In genomic region chr1:231423648-231424047, GRCh38 we compare ENCODE assay signal across 11 cellular contexts. TPM values are rescaled to one million over a fixed set of nuclear protein-coding genes. Genes with fewer than 3 reads are reported as not detected.
DNase-seq lines count a peak whose midpoint lies in the region; ATAC-seq, FAIRE-seq and TF ChIP-seq lines count a peak whose summit lies in the region.
"Had no signal": no experiment of that assay in that cellular context is flagged by ENCODE, and none has a peak within 500 bp of the region (broad histone marks: within the 10 kb centered on the region; RNA-seq: fewer than 3 reads in every experiment).

No MANE protein-coding gene starts in this region.

- FAIRE-seq in D721Med (lab: Jason Lieb, UNC) (peak; percentile 80), frontal cortex (lab: Jason Lieb, UNC) (no peak)

- H3K4me2 ChIP-seq in neural cell (ENCODE audit: low read length): no peak overlapping the region

- H3K4me1 Mint-ChIP-seq in activated T-helper 17 cell treated with anti-CD3 and anti-CD28 coated beads, Interleukin-2, amount 50 U/mL, for 72 hours: peaks cover 10% of the 10 kb centered on the region

- H3K4me3 ChIP-seq in neural cell (ENCODE audit: low read length) (peak overlapping the region; percentile 87), upper lobe of right lung (no peak overlapping the region)

- no peak overlapping the region for H3K9ac ChIP-seq in neural cell (ENCODE audit: low read length)

- TF ChIP-seq EP300 in neural cell (conservative IDR thresholded peaks at IDR 0.05; ENCODE audit: poor library complexity, severe bottlenecking): no peak

- no peak overlapping the region for H2AFZ ChIP-seq in neural cell (ENCODE audit: low read depth, low read length)

- ATAC-seq in activated T-helper 17 cell treated with anti-CD3 and anti-CD28 coated beads, Interleukin-2, amount 50 U/mL, for 72 hours (replicated peaks): no peak
- no peak for ATAC-seq in GM18519 (IDR thresholded peaks at IDR 0.05; ENCODE audit: low FRiP score, unreplicated experiment)
- ATAC-seq in upper lobe of right lung: no peak
- ATAC-seq: left ventricle myocardium superior had no signal

- no peak for TF ChIP-seq CTCF in D721Med (IDR thresholded peaks at IDR 0.05; ENCODE audit: insufficient read depth, missing control alignments)
- TF ChIP-seq CTCF in neural cell (IDR thresholded peaks at IDR 0.05; ENCODE audit: poor library complexity, severe bottlenecking): no peak
- no peak for TF ChIP-seq CTCF in upper lobe of right lung (IDR thresholded peaks at IDR 0.05)

- H3K27ac ChIP-seq in neural cell (ENCODE audit: low read length) (no peak overlapping the region), upper lobe of right lung (no peak overlapping the region)

- no peaks in the 10 kb centered on the region for H3K9me3 ChIP-seq in neural cell (ENCODE audit: low read length)
- H3K9me3 ChIP-seq in upper lobe of right lung: no peaks in the 10 kb centered on the region

- H3K79me2 ChIP-seq in neural cell (replicated peaks; ENCODE audit: insufficient read depth, low read length): peaks cover 25% of the 10 kb centered on the region

- H3K4me1 ChIP-seq in upper lobe of right lung: peaks cover 22% of the 10 kb centered on the region

- intact Hi-C loops in upper lobe of right lung (cut with DNase I): no loop called here

- H3K27me3 Mint-ChIP-seq in activated T-helper 17 cell treated with anti-CD3 and anti-CD28 coated beads, Interleukin-2, amount 50 U/mL, for 72 hours: no peaks in the 10 kb centered on the region

- no peak overlapping the region for H3K27ac Mint-ChIP-seq in activated T-helper 17 cell treated with anti-CD3 and anti-CD28 coated beads, Interleukin-2, amount 50 U/mL, for 72 hours

- H3K36me3 ChIP-seq in neural cell (ENCODE audit: insufficient read depth, low read length) (no peaks in the 10 kb centered on the region), upper lobe of right lung (no peaks in the 10 kb centered on the region)

- no peak for DNase-seq in D721Med (ENCODE audit: insufficient read length, low spot score)
- DNase-seq in NCI-H1105 (lab: John Stamatoyannopoulos, UW): peak; percentile 3
- DNase-seq in iPS-NIHi7 (ENCODE audit: extremely low spot score): no peak
- DNase-seq in frontal cortex (ENCODE audit: low spot score in 2 of 2): no peak
- DNase-seq in upper lobe of right lung: no peak
- DNase-seq: aorta, left ventricle myocardium superior, NCI-H1930 had no signal

- TF ChIP-seq RAD21 in neural cell (conservative IDR thresholded peaks at IDR 0.05): no peak

- no peaks in the 10 kb centered on the region for H3K9me2 ChIP-seq in neural cell (ENCODE audit: insufficient read depth, low read length)

- peaks cover 14% of the 10 kb centered on the region for H4K20me1 ChIP-seq in neural cell (ENCODE audit: insufficient read depth)

- H3K36me3 Mint-ChIP-seq in activated T-helper 17 cell treated with anti-CD3 and anti-CD28 coated beads, Interleukin-2, amount 50 U/mL, for 72 hours (ENCODE audit: low read depth): peaks cover 26% of the 10 kb centered on the region

- H3K4me3 Mint-ChIP-seq in activated T-helper 17 cell treated with anti-CD3 and anti-CD28 coated beads, Interleukin-2, amount 50 U/mL, for 72 hours: peak overlapping the region; percentile 80

- H3K27me3 ChIP-seq in neural cell (ENCODE audit: insufficient read depth, low read depth, low read length): no peaks in the 10 kb centered on the region
- H3K27me3 ChIP-seq in upper lobe of right lung: no peaks in the 10 kb centered on the region

- no peaks in the 10 kb centered on the region for H3K9me3 Mint-ChIP-seq in activated T-helper 17 cell treated with anti-CD3 and anti-CD28 coated beads, Interleukin-2, amount 50 U/mL, for 72 hours

- no peaks in the 10 kb centered on the region for H3F3A ChIP-seq in neural cell (ENCODE audit: insufficient read depth, low read length, poor library complexity, severe bottlenecking)

TF ChIP-seq in neural cell, 6 proteins besides CTCF, POLR2A, EP300 and RAD21:
- no peak for TF ChIP-seq POLR2AphosphoS5 (IDR thresholded peaks at IDR 0.05)
- TF ChIP-seq MXI1 (conservative IDR thresholded peaks at IDR 0.05; ENCODE audit: poor library complexity, severe bottlenecking): no peak
- TF ChIP-seq EZH2 (IDR thresholded peaks at IDR 0.05; ENCODE audit: borderline replicate concordance, insufficient read depth, low read length, poor library complexity, severe bottlenecking): no peak
- TF ChIP-seq REST (IDR thresholded peaks at IDR 0.05; ENCODE audit: borderline replicate concordance): no peak
- no peak for TF ChIP-seq TAF1 (IDR thresholded peaks at IDR 0.05; ENCODE audit: low read depth)
- TF ChIP-seq SMC3 (conservative IDR thresholded peaks at IDR 0.05; ENCODE audit: poor library complexity): no peak

RNA-seq across cellular contexts. Expression of gene EGLN1, which starts 1.6 kb away (rescaled TPM):
- total RNA-seq in activated T-helper 17 cell treated with anti-CD3 and anti-CD28 coated beads, Interleukin-2, amount 50 U/mL, for 72 hours: 10 to 100 TPM; 26.5 to 27.3 TPM
- polyA plus RNA-seq in neural cell: 32.6 and 33.2 TPM in 2 replicates
- 42.6 and 43.6 TPM in 2 replicates for polyA minus RNA-seq in neural cell
- total RNA-seq in frontal cortex: 91.3 TPM
- total RNA-seq in upper lobe of right lung: 23.5 TPM
